19 cellular contexts compared by ENCODE assay signal in genomic region chr5:33310471-33310870, GRCh38.
DNase-seq lines count a peak whose midpoint lies in the region; ATAC-seq, FAIRE-seq and TF ChIP-seq lines count a peak whose summit lies in the region.
"Had no signal": no experiment of that assay in that cellular context is flagged by ENCODE, and none has a peak within 500 bp of the region (broad histone marks: within the 10 kb centered on the region; RNA-seq: fewer than 3 reads in every experiment).

No MANE protein-coding gene starts in this region.

- H4K20me1 ChIP-seq in osteoblast (ENCODE audit: insufficient read depth, low read length) = no peaks in the 10 kb centered on the region

- H3K27ac ChIP-seq in epithelial cell of prostate = peak overlapping the region; percentile 95
- peak overlapping the region; percentile 92 for H3K27ac ChIP-seq in osteoblast (ENCODE audit: low read depth, low read length)
- H3K27ac ChIP-seq: Peyer's patch, thyroid gland had no signal

- no peaks in the 10 kb centered on the region for H3K79me2 ChIP-seq in osteoblast (ENCODE audit: insufficient read depth, low read length)

- in situ Hi-C loops in GM13977 (cut with MboI; ENCODE audit: low pct_unique_long_range_greater_than_20kb, low sequenced_read_pairs, unreplicated experiment) = no loop called here

- no peaks in the 10 kb centered on the region for H3K36me3 ChIP-seq in BJ (ENCODE audit: control insufficient read depth, insufficient read depth, low read length)
- H3K36me3 ChIP-seq in osteoblast (ENCODE audit: insufficient read depth, low read length) = no peaks in the 10 kb centered on the region
- H3K36me3 ChIP-seq: Peyer's patch, thyroid gland had no signal

- no peaks in the 10 kb centered on the region for H3K9me3 ChIP-seq in osteoblast (ENCODE audit: low read depth, low read length)
- H3K9me3 ChIP-seq: mucosa of descending colon, Peyer's patch, thyroid gland had no signal

- POLR2A ChIA-PET in BJ (lab: Charles Lee) = interaction anchor here (0.8 kb wide), 1 partner anchor 11 kb away, joined by 5 read pairs; no protein-coding TSS in a partner anchor

- FAIRE-seq in RCC 7860 (lab: Jason Lieb, UNC) = peak; percentile 96
- FAIRE-seq: K562 had no signal

- CTCF ChIA-PET in BJ (lab: Yijun Ruan, JAX) = interaction anchor here (1.1 to 1.4 kb wide), 3 partner anchors 12 to 52 kb away, joined by 3 to 4 read pairs (median 4); no protein-coding TSS in a partner anchor

- H3K27me3 ChIP-seq in BJ (ENCODE audit: control insufficient read depth, insufficient read depth, low read length) (no peaks in the 10 kb centered on the region), osteoblast (ENCODE audit: insufficient read depth, low read length) (no peaks in the 10 kb centered on the region)
- H3K27me3 ChIP-seq: Peyer's patch, thyroid gland had no signal

- DNase-seq in BJ (ENCODE audit: low read depth) = peak; percentile 86
- DNase-seq in RCC 7860 (ENCODE audit: low spot score) = peak; percentile 85
- peak; percentile 69 for DNase-seq in epithelial cell of prostate (ENCODE audit: low read depth, low spot score)
- DNase-seq in osteoblast (ENCODE audit: insufficient read length, low spot score, missing footprints) = peak; percentile 54
- DNase-seq in SK-N-DZ (ENCODE audit: low spot score) = no peak
- DNase-seq in GM13977 (ENCODE audit: low spot score) = no peak
- DNase-seq in activated CD4-positive, alpha-beta T cell treated with anti-CD3 and anti-CD28 coated beads for 48 hours = no peak
- DNase-seq: activated CD4-positive, alpha-beta T cell treated with anti-CD3 and anti-CD28 coated beads for 4 hours; activated T-cell treated with anti-CD3 and anti-CD28 coated beads, Interleukin-2, amount 50 U/mL, for 4 hours; dermis blood vessel endothelial cell; DND-41; islet precursor cell; mucosa of descending colon; NCI-H1436 treated with DMSO at 0.1 percent for 48 hours; NCI-H524; Peyer's patch; thyroid gland had no signal

- H2AFZ ChIP-seq in osteoblast (ENCODE audit: low read length) = no peak overlapping the region

- ATAC-seq in HG03442 (IDR thresholded peaks at IDR 0.05; ENCODE audit: unreplicated experiment) = no peak
- ATAC-seq: activated T-cell treated with anti-CD3 and anti-CD28 coated beads, Interleukin-2, amount 50 U/mL, for 4 hours; K562; mucosa of descending colon had no signal

- H3K4me3 ChIP-seq in BJ (ENCODE audit: low read depth, low read length) (no peak overlapping the region), osteoblast (ENCODE audit: insufficient read depth, low read length) (no peak overlapping the region)
- H3K4me3 ChIP-seq: K562, mucosa of descending colon, Peyer's patch, thyroid gland had no signal

- H3K4me1 ChIP-seq in osteoblast (ENCODE audit: insufficient read depth, low read length) = peaks cover 62% of the 10 kb centered on the region
- H3K4me1 ChIP-seq: Peyer's patch, thyroid gland had no signal

- no peak for TF ChIP-seq CTCF in BJ (IDR thresholded peaks at IDR 0.05; ENCODE audit: insufficient read depth, low read depth, low read length)
- no peak for TF ChIP-seq CTCF in osteoblast (IDR thresholded peaks at IDR 0.05; ENCODE audit: extremely low read depth, low read depth, low read length)
- no peak for TF ChIP-seq CTCF in GM13977 (IDR thresholded peaks at IDR 0.05; ENCODE audit: extremely low read depth, insufficient read depth, missing control alignments)

- H3K4me2 ChIP-seq in osteoblast (ENCODE audit: insufficient read depth, low read length) = peak overlapping the region; percentile 27

Comparison
In these comparisons a context has a peak if more than half of its experiments do, and no peak if none do; other contexts are left out.
1. DNase-seq: peak in BJ (single experiment), RCC 7860 (single experiment), epithelial cell of prostate (single experiment) and osteoblast (single experiment); none in SK-N-DZ (single experiment), GM13977 (single experiment) and activated CD4-positive, alpha-beta T cell treated with anti-CD3 and anti-CD28 coated beads for 48 hours (single experiment).